13 cellular contexts compared by ENCODE assay signal in genomic region chr13:21913010-21913409, GRCh38.
DNase-seq lines count a peak whose midpoint lies in the region; ATAC-seq and TF ChIP-seq lines count a peak whose summit lies in the region.
"Had no signal": no experiment of that assay in that cellular context is flagged by ENCODE, and none has a peak within 500 bp of the region (broad histone marks: within the 10 kb centered on the region; RNA-seq: fewer than 3 reads in every experiment).

No MANE protein-coding gene starts in this region.

- no peak overlapping the region for H3K27ac ChIP-seq in HCT116 (ENCODE audit: low read depth, low read length)
- H3K27ac ChIP-seq: right lobe of liver, tibial artery had no signal

- H3K4me3 ChIP-seq in HCT116 (replicated peaks in 1 of 2; ENCODE audit: low read depth in 1 of 2, low read length in 2 of 2): no peak overlapping the region
- H3K4me3 ChIP-seq: right lobe of liver, tibial artery had no signal

- TF ChIP-seq CTCF in HCT116 (IDR thresholded peaks at IDR 0.05 in 2 of 3, conservative IDR thresholded peaks at IDR 0.05 in 1 of 3; ENCODE audit: borderline replicate concordance in 1 of 3, insufficient read depth in 1 of 3, low read depth in 2 of 3, low read length in 2 of 3): peak; percentile 15 to 59 (median 53); a peak in 5 of 6 replicates

- no peak overlapping the region for H3K4me2 ChIP-seq in HCT116 (ENCODE audit: low read length)

- H4K20me1 ChIP-seq in HCT116 (ENCODE audit: insufficient read depth): no peaks in the 10 kb centered on the region

- BruUV-seq in HCT116 (replicated peaks; lab: Mats Ljungman, UMichigan): no TSS peak

- POLR2A ChIA-PET in HCT116 (lab: Charles Lee): no interaction called here

- DNase-seq in DMS 273 (lab: John Stamatoyannopoulos, UW; ENCODE audit: unreplicated experiment): peak; percentile 1
- no peak for DNase-seq in DMS 273 treated with DMSO at 0.1 percent for 48 hours (lab: John Stamatoyannopoulos, UW)
- peak; percentile 12 for DNase-seq in HCT116 (ENCODE audit: low read depth, low spot score)
- DNase-seq in SHP77 (lab: John Stamatoyannopoulos, UW): peak; percentile 60 to 68
- DNase-seq in islet precursor cell: peak; percentile 78
- DNase-seq in amniotic stem cell (lab: John Stamatoyannopoulos, UW): no peak
- no peak for DNase-seq in anterior cingulate cortex (lab: John Stamatoyannopoulos, UW)
- no peak for DNase-seq in NCI-H345 (lab: John Stamatoyannopoulos, UW)
- DNase-seq: 8988T, EL, KG1, right lobe of liver, tibial artery had no signal

- intact Hi-C loops in HCT116 (cut with micrococcal nuclease): loop anchor here (1.0 kb wide), 1 partner anchor 365 kb away; no protein-coding TSS in a partner anchor

- no peaks in the 10 kb centered on the region for H3K4me1 ChIP-seq in HCT116 (ENCODE audit: control insufficient read depth in 1 of 2, insufficient read depth in 2 of 2, low read length in 2 of 2)
- H3K4me1 ChIP-seq: right lobe of liver, tibial artery had no signal

- H3K9me2 ChIP-seq in HCT116 (ENCODE audit: insufficient read depth): no peaks in the 10 kb centered on the region

- H3K79me2 ChIP-seq in HCT116 (ENCODE audit: insufficient read depth, low read length): no peaks in the 10 kb centered on the region

- no peak for TF ChIP-seq POLR2A in HCT116 (IDR thresholded peaks at IDR 0.05; ENCODE audit: borderline replicate concordance, extremely low read depth, insufficient read depth, insufficient read length)

- RAD21 ChIA-PET in HCT116 (lab: Charles Lee; ENCODE audit: low non-redundant PET in 1 of 2, low total read pairs in 2 of 2, uncharacterized antibody in 2 of 2, unreplicated experiment in 2 of 2): interaction anchor here (0.5 to 1.2 kb wide), 3 partner anchors 831 to 883 kb away, joined by 3 to 5 read pairs (median 3); no protein-coding TSS in a partner anchor

- H2AFZ ChIP-seq in HCT116 (ENCODE audit: low read depth, low read length, poor library complexity, severe bottlenecking): no peak overlapping the region

- H3K36me3 ChIP-seq in HCT116 (ENCODE audit: control insufficient read depth in 1 of 2, insufficient read depth in 2 of 2, low read length in 2 of 2): no peaks in the 10 kb centered on the region
- H3K36me3 ChIP-seq: right lobe of liver, tibial artery had no signal

- ATAC-seq in HCT116: peak; percentile 82

- H3K9me3 ChIP-seq in HCT116 (ENCODE audit: control insufficient read depth in 1 of 2, insufficient read depth in 1 of 2, low read depth in 1 of 2, low read length in 2 of 2): no peaks in the 10 kb centered on the region
- H3K9me3 ChIP-seq: right lobe of liver, tibial artery had no signal

- no peak overlapping the region for H3K9ac ChIP-seq in HCT116 (ENCODE audit: low read length)

- TF ChIP-seq RAD21 in HCT116 (IDR thresholded peaks at IDR 0.05; ENCODE audit: low read depth): peak; percentile 44; the same call in 1 of the 2 replicates

- H3K27me3 ChIP-seq in HCT116 (ENCODE audit: insufficient read depth, low read length): no peaks in the 10 kb centered on the region
- H3K27me3 ChIP-seq: right lobe of liver, tibial artery had no signal

- CTCF ChIA-PET in HCT116 (lab: Charles Lee): interaction anchor here (0.6 to 2.7 kb wide), 15 partner anchors 9 to 883 kb away, joined by 3 to 11 read pairs (median 3); no protein-coding TSS in a partner anchor

TF ChIP-seq in HCT116, 20 proteins besides CTCF, POLR2A, EP300 and RAD21:
- TF ChIP-seq JUND (IDR thresholded peaks at IDR 0.05) (no peak), TCF7L2 (IDR thresholded peaks at IDR 0.05; ENCODE audit: borderline replicate concordance, extremely low read depth, insufficient read depth, insufficient read length) (no peak), SIN3A (IDR thresholded peaks at IDR 0.05; ENCODE audit: low read depth) (no peak), FOSL1 (IDR thresholded peaks at IDR 0.05; ENCODE audit: low read depth) (no peak), ZFX (IDR thresholded peaks at IDR 0.05) (no peak), EZH2 (IDR thresholded peaks at IDR 0.05) (no peak), EZH2phosphoT487 (IDR thresholded peaks at IDR 0.05; ENCODE audit: borderline replicate concordance) (no peak), MAX (IDR thresholded peaks at IDR 0.05) (no peak), ATF3 (IDR thresholded peaks at IDR 0.05) (no peak), ELF1 (IDR thresholded peaks at IDR 0.05; ENCODE audit: borderline replicate concordance, low read depth) (no peak), ZNF274 (IDR thresholded peaks at IDR 0.05; ENCODE audit: low read depth, low read length) (no peak)

Comparison
In these comparisons a context has a peak if more than half of its experiments do, and no peak if none do; other contexts are left out.
1. DNase-seq: peak in DMS 273 (single experiment), HCT116 (single experiment), SHP77 (2 of 2) and islet precursor cell (single experiment); none in DMS 273 treated with DMSO at 0.1 percent for 48 hours (single experiment), amniotic stem cell (single experiment), anterior cingulate cortex (0 of 58) and NCI-H345 (single experiment).